In genomic region chr3:3699816-3700633, GRCh38 we compare ENCODE assay signal across 1 cellular context.
TF ChIP-seq lines count a peak whose summit lies in the region.

No MANE protein-coding gene starts in this region.

TF ChIP-seq in GM12878, 131 proteins besides CTCF, POLR2A, EP300 and RAD21 (continued from another document):
- TF ChIP-seq, protein P1, sequence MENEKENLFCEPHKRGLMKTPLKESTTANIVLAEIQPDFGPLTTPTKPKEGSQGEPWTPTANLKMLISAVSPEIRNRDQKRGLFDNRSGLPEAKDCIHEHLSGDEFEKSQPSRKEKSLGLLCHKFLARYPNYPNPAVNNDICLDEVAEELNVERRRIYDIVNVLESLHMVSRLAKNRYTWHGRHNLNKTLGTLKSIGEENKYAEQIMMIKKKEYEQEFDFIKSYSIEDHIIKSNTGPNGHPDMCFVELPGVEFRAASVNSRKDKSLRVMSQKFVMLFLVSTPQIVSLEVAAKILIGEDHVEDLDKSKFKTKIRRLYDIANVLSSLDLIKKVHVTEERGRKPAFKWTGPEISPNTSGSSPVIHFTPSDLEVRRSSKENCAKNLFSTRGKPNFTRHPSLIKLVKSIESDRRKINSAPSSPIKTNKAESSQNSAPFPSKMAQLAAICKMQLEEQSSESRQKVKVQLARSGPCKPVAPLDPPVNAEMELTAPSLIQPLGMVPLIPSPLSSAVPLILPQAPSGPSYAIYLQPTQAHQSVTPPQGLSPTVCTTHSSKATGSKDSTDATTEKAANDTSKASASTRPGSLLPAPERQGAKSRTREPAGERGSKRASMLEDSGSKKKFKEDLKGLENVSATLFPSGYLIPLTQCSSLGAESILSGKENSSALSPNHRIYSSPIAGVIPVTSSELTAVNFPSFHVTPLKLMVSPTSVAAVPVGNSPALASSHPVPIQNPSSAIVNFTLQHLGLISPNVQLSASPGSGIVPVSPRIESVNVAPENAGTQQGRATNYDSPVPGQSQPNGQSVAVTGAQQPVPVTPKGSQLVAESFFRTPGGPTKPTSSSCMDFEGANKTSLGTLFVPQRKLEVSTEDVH (IDR thresholded peaks at IDR 0.05; ENCODE audit: low read depth, partially characterized antibody), result no peak
- TF ChIP-seq RUNX3 (IDR thresholded peaks at IDR 0.05; ENCODE audit: low read length) (peak; percentile 61; the same call in 1 of the 2 replicates), SRF (IDR thresholded peaks at IDR 0.05; ENCODE audit: low read depth in 2 of 2, low read length in 2 of 2) (no peak), MEF2A (IDR thresholded peaks at IDR 0.05; ENCODE audit: insufficient read depth, low read depth, low read length) (no peak)
- TF ChIP-seq, protein P2, sequence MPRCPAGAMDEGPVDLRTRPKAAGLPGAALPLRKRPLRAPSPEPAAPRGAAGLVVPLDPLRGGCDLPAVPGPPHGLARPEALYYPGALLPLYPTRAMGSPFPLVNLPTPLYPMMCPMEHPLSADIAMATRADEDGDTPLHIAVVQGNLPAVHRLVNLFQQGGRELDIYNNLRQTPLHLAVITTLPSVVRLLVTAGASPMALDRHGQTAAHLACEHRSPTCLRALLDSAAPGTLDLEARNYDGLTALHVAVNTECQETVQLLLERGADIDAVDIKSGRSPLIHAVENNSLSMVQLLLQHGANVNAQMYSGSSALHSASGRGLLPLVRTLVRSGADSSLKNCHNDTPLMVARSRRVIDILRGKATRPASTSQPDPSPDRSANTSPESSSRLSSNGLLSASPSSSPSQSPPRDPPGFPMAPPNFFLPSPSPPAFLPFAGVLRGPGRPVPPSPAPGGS (IDR thresholded peaks at IDR 0.05; ENCODE audit: borderline replicate concordance, insufficient read depth, low read depth, low read length, poor library complexity, severe bottlenecking), result no peak
